ENCODE assay signal across 1 cellular context in the genomic region with DNA sequence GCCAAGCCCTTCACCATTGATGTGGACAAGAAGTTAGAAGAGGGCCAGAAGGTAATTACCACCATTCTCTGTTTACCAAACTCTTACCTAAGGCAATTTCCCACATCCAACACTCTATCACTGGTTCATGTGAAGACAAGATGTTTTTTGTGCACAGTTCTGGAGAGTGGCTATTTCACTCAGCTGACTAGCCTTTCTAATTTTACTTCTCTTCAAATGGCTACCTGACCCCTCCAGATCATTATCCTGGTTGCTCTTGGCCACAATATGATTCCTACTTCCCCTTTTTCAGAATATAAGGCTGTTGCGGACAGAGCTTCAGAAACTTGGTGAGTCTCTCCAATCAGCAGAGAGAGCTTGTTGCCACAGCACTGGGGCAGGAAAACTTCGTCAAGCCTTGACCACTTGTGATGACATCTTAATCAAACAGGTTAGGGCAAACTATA.
TF ChIP-seq lines count a peak whose summit lies in the region.

No MANE protein-coding gene starts in this region.

TF ChIP-seq in K562, 482 proteins besides CTCF, POLR2A, EP300 and RAD21 (continues in another document):
- TF ChIP-seq, protein P1, sequence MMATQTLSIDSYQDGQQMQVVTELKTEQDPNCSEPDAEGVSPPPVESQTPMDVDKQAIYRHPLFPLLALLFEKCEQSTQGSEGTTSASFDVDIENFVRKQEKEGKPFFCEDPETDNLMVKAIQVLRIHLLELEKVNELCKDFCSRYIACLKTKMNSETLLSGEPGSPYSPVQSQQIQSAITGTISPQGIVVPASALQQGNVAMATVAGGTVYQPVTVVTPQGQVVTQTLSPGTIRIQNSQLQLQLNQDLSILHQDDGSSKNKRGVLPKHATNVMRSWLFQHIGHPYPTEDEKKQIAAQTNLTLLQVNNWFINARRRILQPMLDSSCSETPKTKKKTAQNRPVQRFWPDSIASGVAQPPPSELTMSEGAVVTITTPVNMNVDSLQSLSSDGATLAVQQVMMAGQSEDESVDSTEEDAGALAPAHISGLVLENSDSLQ (IDR thresholded peaks at IDR 0.05): 0 out of 2 replicates have a peak, but pooled peaks have one; percentile 8
- TF ChIP-seq ZNF197 (CRISPR knock-in tag; IDR thresholded peaks at IDR 0.05; ENCODE audit: low read depth) (no peak), OTX1 (CRISPR knock-in tag; IDR thresholded peaks at IDR 0.05) (0 out of 2 replicates have a peak, but pooled peaks have one; percentile 12), GATA2 (CRISPR knock-in tag; IDR thresholded peaks at IDR 0.05) (peak; percentile 75), POLR2AphosphoS5 (IDR thresholded peaks at IDR 0.05; ENCODE audit: control insufficient read depth, insufficient read depth, low read depth, low read length) (0 out of 2 replicates have a peak, but pooled peaks have one; percentile 11), RCOR1 (IDR thresholded peaks at IDR 0.05; ENCODE audit: borderline replicate concordance in 1 of 2, low read depth in 2 of 2, low read length in 2 of 2) (0 out of 4 replicates have a peak, but pooled peaks of 1 of the 2 experiments have one; percentile 12), NFE2 (IDR thresholded peaks at IDR 0.05; ENCODE audit: low read depth) (no peak), ZNF311 (CRISPR knock-in tag; IDR thresholded peaks at IDR 0.05) (no peak), CBX5 (IDR thresholded peaks at IDR 0.05; ENCODE audit: borderline replicate concordance, low read depth) (no peak), ZNF239 (CRISPR knock-in tag; IDR thresholded peaks at IDR 0.05) (no peak), ZBED1 (IDR thresholded peaks at IDR 0.05) (no peak), FOXK2 (conservative IDR thresholded peaks at IDR 0.05 in 1 of 2, IDR thresholded peaks at IDR 0.05 in 1 of 2; ENCODE audit: low read depth in 2 of 2) (peak in 1 of 2 experiments; percentile 29; a peak in 1 of 4 replicates), KLF16 (IDR thresholded peaks at IDR 0.05) (no peak), PHB (CRISPR knock-in tag; IDR thresholded peaks at IDR 0.05) (no peak), SOX6 (IDR thresholded peaks at IDR 0.05) (peak; percentile 25; the same call in 1 of the 2 replicates), JUND (IDR thresholded peaks at IDR 0.05; ENCODE audit: borderline replicate concordance, low read depth, low read length) (0 out of 2 replicates have a peak, but pooled peaks have one; percentile 13), JUND (tag; IDR thresholded peaks at IDR 0.05; ENCODE audit: borderline replicate concordance, low read depth, low read length) (0 out of 3 replicates have a peak, but pooled peaks have one; percentile 14), CREM (IDR thresholded peaks at IDR 0.05; ENCODE audit: low read depth) (peak; percentile 77), SMARCE1 (IDR thresholded peaks at IDR 0.05) (peak; percentile 62; the same call in 1 of the 2 replicates), NFYB (IDR thresholded peaks at IDR 0.05; ENCODE audit: extremely low read depth, insufficient read length) (peak; percentile 31), CTBP1 (IDR thresholded peaks at IDR 0.05; ENCODE audit: borderline replicate concordance) (peak; percentile 37; the same call in 1 of the 2 replicates), NFXL1 (CRISPR knock-in tag; IDR thresholded peaks at IDR 0.05) (no peak), ZNF57 (CRISPR knock-in tag; IDR thresholded peaks at IDR 0.05) (no peak), ZNF764 (CRISPR knock-in tag; IDR thresholded peaks at IDR 0.05; ENCODE audit: low read depth) (peak; percentile 94), ZNF589 (CRISPR knock-in tag; IDR thresholded peaks at IDR 0.05; ENCODE audit: low read depth) (no peak), RBM34 (IDR thresholded peaks at IDR 0.05; ENCODE audit: borderline replicate concordance, insufficient read depth, low read length) (no peak), RFX1 (IDR thresholded peaks at IDR 0.05) (peak; percentile 43), ZNF766 (CRISPR knock-in tag; conservative IDR thresholded peaks at IDR 0.05) (peak; percentile 74), CXXC5 (CRISPR knock-in tag; IDR thresholded peaks at IDR 0.05) (0 out of 2 replicates have a peak, but pooled peaks have one; percentile 11), NR2C2 (CRISPR knock-in tag; IDR thresholded peaks at IDR 0.05) (no peak), NR2C2 (tag; IDR thresholded peaks at IDR 0.05) (peak; percentile 74), ZNF584 (CRISPR knock-in tag; IDR thresholded peaks at IDR 0.05; ENCODE audit: low read depth) (no peak), ATF7 (IDR thresholded peaks at IDR 0.05) (no peak), FOSL1 (tag; conservative IDR thresholded peaks at IDR 0.05) (0 out of 2 replicates have a peak, but pooled peaks have one; percentile 19), ZNF444 (CRISPR knock-in tag; IDR thresholded peaks at IDR 0.05) (no peak), ZNF184 (CRISPR knock-in tag; IDR thresholded peaks at IDR 0.05) (peak; percentile 96), ELF1 (tag; IDR thresholded peaks at IDR 0.05) (no peak), MAFK (IDR thresholded peaks at IDR 0.05; ENCODE audit: low read length) (peak; percentile 14; the same call in 1 of the 2 replicates), CC2D1A (IDR thresholded peaks at IDR 0.05) (no peak), SREBF2 (CRISPR knock-in tag; IDR thresholded peaks at IDR 0.05) (no peak), SREBF1 (IDR thresholded peaks at IDR 0.05; ENCODE audit: borderline replicate concordance, low read depth, low read length) (no peak), TEAD4 (IDR thresholded peaks at IDR 0.05; ENCODE audit: low read length) (peak; percentile 54; the same call in 1 of the 2 replicates), TEAD4 (CRISPR knock-in tag; IDR thresholded peaks at IDR 0.05; ENCODE audit: borderline replicate concordance) (no peak), TBL1XR1 (IDR thresholded peaks at IDR 0.05; ENCODE audit: low read length in 2 of 2) (peak in 1 of 2 experiments; percentile 54; a peak in 1 of 4 replicates), SP1 (CRISPR knock-in tag; IDR thresholded peaks at IDR 0.05) (no peak), SPI1 (IDR thresholded peaks at IDR 0.05; ENCODE audit: borderline replicate concordance, low read depth, low read length) (peak; percentile 97), XRCC3 (IDR thresholded peaks at IDR 0.05) (no peak), ZSCAN32 (CRISPR knock-in tag; IDR thresholded peaks at IDR 0.05) (no peak), MBD2 (IDR thresholded peaks at IDR 0.05; ENCODE audit: borderline replicate concordance, low read depth) (no peak)
- TF ChIP-seq, protein P2, sequence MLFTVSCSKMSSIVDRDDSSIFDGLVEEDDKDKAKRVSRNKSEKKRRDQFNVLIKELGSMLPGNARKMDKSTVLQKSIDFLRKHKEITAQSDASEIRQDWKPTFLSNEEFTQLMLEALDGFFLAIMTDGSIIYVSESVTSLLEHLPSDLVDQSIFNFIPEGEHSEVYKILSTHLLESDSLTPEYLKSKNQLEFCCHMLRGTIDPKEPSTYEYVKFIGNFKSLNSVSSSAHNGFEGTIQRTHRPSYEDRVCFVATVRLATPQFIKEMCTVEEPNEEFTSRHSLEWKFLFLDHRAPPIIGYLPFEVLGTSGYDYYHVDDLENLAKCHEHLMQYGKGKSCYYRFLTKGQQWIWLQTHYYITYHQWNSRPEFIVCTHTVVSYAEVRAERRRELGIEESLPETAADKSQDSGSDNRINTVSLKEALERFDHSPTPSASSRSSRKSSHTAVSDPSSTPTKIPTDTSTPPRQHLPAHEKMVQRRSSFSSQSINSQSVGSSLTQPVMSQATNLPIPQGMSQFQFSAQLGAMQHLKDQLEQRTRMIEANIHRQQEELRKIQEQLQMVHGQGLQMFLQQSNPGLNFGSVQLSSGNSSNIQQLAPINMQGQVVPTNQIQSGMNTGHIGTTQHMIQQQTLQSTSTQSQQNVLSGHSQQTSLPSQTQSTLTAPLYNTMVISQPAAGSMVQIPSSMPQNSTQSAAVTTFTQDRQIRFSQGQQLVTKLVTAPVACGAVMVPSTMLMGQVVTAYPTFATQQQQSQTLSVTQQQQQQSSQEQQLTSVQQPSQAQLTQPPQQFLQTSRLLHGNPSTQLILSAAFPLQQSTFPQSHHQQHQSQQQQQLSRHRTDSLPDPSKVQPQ (CRISPR knock-in tag; IDR thresholded peaks at IDR 0.05; ENCODE audit: borderline replicate concordance): no peak
- TF ChIP-seq, protein P3, sequence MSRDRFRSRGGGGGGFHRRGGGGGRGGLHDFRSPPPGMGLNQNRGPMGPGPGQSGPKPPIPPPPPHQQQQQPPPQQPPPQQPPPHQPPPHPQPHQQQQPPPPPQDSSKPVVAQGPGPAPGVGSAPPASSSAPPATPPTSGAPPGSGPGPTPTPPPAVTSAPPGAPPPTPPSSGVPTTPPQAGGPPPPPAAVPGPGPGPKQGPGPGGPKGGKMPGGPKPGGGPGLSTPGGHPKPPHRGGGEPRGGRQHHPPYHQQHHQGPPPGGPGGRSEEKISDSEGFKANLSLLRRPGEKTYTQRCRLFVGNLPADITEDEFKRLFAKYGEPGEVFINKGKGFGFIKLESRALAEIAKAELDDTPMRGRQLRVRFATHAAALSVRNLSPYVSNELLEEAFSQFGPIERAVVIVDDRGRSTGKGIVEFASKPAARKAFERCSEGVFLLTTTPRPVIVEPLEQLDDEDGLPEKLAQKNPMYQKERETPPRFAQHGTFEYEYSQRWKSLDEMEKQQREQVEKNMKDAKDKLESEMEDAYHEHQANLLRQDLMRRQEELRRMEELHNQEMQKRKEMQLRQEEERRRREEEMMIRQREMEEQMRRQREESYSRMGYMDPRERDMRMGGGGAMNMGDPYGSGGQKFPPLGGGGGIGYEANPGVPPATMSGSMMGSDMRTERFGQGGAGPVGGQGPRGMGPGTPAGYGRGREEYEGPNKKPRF (IDR thresholded peaks at IDR 0.05; ENCODE audit: low read depth, low read length): no peak
- TF ChIP-seq, protein P4, sequence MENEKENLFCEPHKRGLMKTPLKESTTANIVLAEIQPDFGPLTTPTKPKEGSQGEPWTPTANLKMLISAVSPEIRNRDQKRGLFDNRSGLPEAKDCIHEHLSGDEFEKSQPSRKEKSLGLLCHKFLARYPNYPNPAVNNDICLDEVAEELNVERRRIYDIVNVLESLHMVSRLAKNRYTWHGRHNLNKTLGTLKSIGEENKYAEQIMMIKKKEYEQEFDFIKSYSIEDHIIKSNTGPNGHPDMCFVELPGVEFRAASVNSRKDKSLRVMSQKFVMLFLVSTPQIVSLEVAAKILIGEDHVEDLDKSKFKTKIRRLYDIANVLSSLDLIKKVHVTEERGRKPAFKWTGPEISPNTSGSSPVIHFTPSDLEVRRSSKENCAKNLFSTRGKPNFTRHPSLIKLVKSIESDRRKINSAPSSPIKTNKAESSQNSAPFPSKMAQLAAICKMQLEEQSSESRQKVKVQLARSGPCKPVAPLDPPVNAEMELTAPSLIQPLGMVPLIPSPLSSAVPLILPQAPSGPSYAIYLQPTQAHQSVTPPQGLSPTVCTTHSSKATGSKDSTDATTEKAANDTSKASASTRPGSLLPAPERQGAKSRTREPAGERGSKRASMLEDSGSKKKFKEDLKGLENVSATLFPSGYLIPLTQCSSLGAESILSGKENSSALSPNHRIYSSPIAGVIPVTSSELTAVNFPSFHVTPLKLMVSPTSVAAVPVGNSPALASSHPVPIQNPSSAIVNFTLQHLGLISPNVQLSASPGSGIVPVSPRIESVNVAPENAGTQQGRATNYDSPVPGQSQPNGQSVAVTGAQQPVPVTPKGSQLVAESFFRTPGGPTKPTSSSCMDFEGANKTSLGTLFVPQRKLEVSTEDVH (IDR thresholded peaks at IDR 0.05; ENCODE audit: low read depth, partially characterized antibody): no peak
- TF ChIP-seq, protein P5, sequence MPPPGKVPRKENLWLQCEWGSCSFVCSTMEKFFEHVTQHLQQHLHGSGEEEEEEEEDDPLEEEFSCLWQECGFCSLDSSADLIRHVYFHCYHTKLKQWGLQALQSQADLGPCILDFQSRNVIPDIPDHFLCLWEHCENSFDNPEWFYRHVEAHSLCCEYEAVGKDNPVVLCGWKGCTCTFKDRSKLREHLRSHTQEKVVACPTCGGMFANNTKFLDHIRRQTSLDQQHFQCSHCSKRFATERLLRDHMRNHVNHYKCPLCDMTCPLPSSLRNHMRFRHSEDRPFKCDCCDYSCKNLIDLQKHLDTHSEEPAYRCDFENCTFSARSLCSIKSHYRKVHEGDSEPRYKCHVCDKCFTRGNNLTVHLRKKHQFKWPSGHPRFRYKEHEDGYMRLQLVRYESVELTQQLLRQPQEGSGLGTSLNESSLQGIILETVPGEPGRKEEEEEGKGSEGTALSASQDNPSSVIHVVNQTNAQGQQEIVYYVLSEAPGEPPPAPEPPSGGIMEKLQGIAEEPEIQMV (tag; conservative IDR thresholded peaks at IDR 0.05; ENCODE audit: low read depth): no peak
- TF ChIP-seq, protein P6, sequence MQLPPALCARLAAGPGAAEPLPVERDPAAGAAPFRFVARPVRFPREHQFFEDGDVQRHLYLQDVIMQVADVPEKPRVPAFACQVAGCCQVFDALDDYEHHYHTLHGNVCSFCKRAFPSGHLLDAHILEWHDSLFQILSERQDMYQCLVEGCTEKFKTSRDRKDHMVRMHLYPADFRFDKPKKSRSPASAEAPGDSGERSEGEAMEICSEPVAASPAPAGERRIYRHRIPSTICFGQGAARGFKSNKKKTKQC (CRISPR knock-in tag; IDR thresholded peaks at IDR 0.05): no peak
- TF ChIP-seq, protein P7, sequence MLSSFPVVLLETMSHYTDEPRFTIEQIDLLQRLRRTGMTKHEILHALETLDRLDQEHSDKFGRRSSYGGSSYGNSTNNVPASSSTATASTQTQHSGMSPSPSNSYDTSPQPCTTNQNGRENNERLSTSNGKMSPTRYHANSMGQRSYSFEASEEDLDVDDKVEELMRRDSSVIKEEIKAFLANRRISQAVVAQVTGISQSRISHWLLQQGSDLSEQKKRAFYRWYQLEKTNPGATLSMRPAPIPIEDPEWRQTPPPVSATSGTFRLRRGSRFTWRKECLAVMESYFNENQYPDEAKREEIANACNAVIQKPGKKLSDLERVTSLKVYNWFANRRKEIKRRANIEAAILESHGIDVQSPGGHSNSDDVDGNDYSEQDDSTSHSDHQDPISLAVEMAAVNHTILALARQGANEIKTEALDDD (IDR thresholded peaks at IDR 0.05): peak; percentile 71
- TF ChIP-seq, protein P8, sequence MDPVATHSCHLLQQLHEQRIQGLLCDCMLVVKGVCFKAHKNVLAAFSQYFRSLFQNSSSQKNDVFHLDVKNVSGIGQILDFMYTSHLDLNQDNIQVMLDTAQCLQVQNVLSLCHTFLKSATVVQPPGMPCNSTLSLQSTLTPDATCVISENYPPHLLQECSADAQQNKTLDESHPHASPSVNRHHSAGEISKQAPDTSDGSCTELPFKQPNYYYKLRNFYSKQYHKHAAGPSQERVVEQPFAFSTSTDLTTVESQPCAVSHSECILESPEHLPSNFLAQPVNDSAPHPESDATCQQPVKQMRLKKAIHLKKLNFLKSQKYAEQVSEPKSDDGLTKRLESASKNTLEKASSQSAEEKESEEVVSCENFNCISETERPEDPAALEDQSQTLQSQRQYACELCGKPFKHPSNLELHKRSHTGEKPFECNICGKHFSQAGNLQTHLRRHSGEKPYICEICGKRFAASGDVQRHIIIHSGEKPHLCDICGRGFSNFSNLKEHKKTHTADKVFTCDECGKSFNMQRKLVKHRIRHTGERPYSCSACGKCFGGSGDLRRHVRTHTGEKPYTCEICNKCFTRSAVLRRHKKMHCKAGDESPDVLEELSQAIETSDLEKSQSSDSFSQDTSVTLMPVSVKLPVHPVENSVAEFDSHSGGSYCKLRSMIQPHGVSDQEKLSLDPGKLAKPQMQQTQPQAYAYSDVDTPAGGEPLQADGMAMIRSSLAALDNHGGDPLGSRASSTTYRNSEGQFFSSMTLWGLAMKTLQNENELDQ (CRISPR knock-in tag; IDR thresholded peaks at IDR 0.05; ENCODE audit: borderline replicate concordance): peak; percentile 52; the same call in 1 of the 2 replicates
